1 cellular context compared by ENCODE assay signal in genomic region chr10:124653311-124653710, GRCh38.
TF ChIP-seq lines count a peak whose summit lies in the region.

No MANE protein-coding gene starts in this region.

TF ChIP-seq in GM23338, 12 proteins besides CTCF, POLR2A, EP300 and RAD21 (continued from another document):
- no peak for TF ChIP-seq ZNF462 (CRISPR knock-in tag; IDR thresholded peaks at IDR 0.05)
- no peak for TF ChIP-seq JUNB (IDR thresholded peaks at IDR 0.05; ENCODE audit: unreplicated experiment)
- no peak for TF ChIP-seq EZH2phosphoT487 (IDR thresholded peaks at IDR 0.05; ENCODE audit: unreplicated experiment)
- TF ChIP-seq CREB1 (CRISPR knock-in tag; IDR thresholded peaks at IDR 0.05; ENCODE audit: low read depth), result no peak
